ENCODE assay signal across 8 cellular contexts in genomic region chr11:117462848-117463247, GRCh38.
"Had no signal": no experiment of that assay in that cellular context is flagged by ENCODE, and none has a peak within 500 bp of the region (broad histone marks: within the 10 kb centered on the region; RNA-seq: fewer than 3 reads in every experiment).

No MANE protein-coding gene starts in this region.

- H3K4me3 ChIP-seq: GM23248, HAP-1 had no signal

- H3K4me1 ChIP-seq: HAP-1 had no signal

- H2AFZ ChIP-seq: GM23248 had no signal

- H3K36me3 ChIP-seq: HAP-1 had no signal

- H3K27ac ChIP-seq: GM23248, HL-60 had no signal

- H3K9me3 ChIP-seq: HAP-1 had no signal

- H3K9ac ChIP-seq: GM23248 had no signal

- ATAC-seq: HCT116, HepG2 had no signal

- DNase-seq: GM23248, GOT3, H7, KBM-7 had no signal
